Comparison of ENCODE assay signal across 1 cellular context in genomic region chr2:54454922-54455583, GRCh38.
TF ChIP-seq lines count a peak whose summit lies in the region.

No MANE protein-coding gene starts in this region.

TF ChIP-seq in HepG2, 621 proteins besides CTCF, POLR2A, EP300 and RAD21 (continued from another document):
- no peak for TF ChIP-seq SNRNP70 (IDR thresholded peaks at IDR 0.05; ENCODE audit: low read depth, low read length)
- no peak for TF ChIP-seq ETS1 (CRISPR knock-in tag; IDR thresholded peaks at IDR 0.05)
- no peak for TF ChIP-seq RBM39 (IDR thresholded peaks at IDR 0.05; ENCODE audit: low read depth, low read length, poor library complexity, severe bottlenecking)
- TF ChIP-seq MEIS2 (CRISPR knock-in tag; IDR thresholded peaks at IDR 0.05), result no peak
- no peak for TF ChIP-seq DNMT1 (CRISPR knock-in tag; IDR thresholded peaks at IDR 0.05)
- TF ChIP-seq XBP1 (CRISPR knock-in tag; IDR thresholded peaks at IDR 0.05), result no peak
- TF ChIP-seq, protein P1, sequence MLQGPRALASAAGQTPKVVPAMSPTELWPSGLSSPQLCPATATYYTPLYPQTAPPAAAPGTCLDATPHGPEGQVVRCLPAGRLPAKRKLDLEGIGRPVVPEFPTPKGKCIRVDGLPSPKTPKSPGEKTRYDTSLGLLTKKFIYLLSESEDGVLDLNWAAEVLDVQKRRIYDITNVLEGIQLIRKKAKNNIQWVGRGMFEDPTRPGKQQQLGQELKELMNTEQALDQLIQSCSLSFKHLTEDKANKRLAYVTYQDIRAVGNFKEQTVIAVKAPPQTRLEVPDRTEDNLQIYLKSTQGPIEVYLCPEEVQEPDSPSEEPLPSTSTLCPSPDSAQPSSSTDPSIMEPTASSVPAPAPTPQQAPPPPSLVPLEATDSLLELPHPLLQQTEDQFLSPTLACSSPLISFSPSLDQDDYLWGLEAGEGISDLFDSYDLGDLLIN (CRISPR knock-in tag; IDR thresholded peaks at IDR 0.05; ENCODE audit: borderline replicate concordance), result no peak
- no peak for TF ChIP-seq USF2 (IDR thresholded peaks at IDR 0.05; ENCODE audit: low read depth, low read length)
- TF ChIP-seq USF2 (CRISPR knock-in tag; IDR thresholded peaks at IDR 0.05; ENCODE audit: borderline replicate concordance), result peak; percentile 54; the same call in 1 of the 2 replicates
- TF ChIP-seq ETV6 (CRISPR knock-in tag; conservative IDR thresholded peaks at IDR 0.05), result no peak
- TF ChIP-seq ESRRA (CRISPR knock-in tag; IDR thresholded peaks at IDR 0.05; ENCODE audit: low read depth), result no peak
- TF ChIP-seq MAZ (IDR thresholded peaks at IDR 0.05; ENCODE audit: borderline replicate concordance, low read depth, low read length), result no peak
- no peak for TF ChIP-seq MAZ (CRISPR knock-in tag; IDR thresholded peaks at IDR 0.05; ENCODE audit: low read depth)
- no peak for TF ChIP-seq HCFC1 (IDR thresholded peaks at IDR 0.05; ENCODE audit: low read depth, low read length)
- TF ChIP-seq HMG20B (CRISPR knock-in tag; conservative IDR thresholded peaks at IDR 0.05), result no peak; the same call in 1 of the 2 replicates
- no peak; the same call in none of the 2 replicates for TF ChIP-seq MTA1 (CRISPR knock-in tag; IDR thresholded peaks at IDR 0.05; ENCODE audit: borderline replicate concordance)
- TF ChIP-seq ZNF124 (CRISPR knock-in tag; IDR thresholded peaks at IDR 0.05), result no peak
- no peak for TF ChIP-seq TRIM24 (CRISPR knock-in tag; IDR thresholded peaks at IDR 0.05)
- TF ChIP-seq ZNF484 (CRISPR knock-in tag; IDR thresholded peaks at IDR 0.05; ENCODE audit: borderline replicate concordance, low read depth), result no peak
- 0 out of 2 replicates have a peak, but pooled peaks have one; percentile 17 for TF ChIP-seq BORCS8-MEF2B (CRISPR knock-in tag; IDR thresholded peaks at IDR 0.05)
- TF ChIP-seq, protein P2, sequence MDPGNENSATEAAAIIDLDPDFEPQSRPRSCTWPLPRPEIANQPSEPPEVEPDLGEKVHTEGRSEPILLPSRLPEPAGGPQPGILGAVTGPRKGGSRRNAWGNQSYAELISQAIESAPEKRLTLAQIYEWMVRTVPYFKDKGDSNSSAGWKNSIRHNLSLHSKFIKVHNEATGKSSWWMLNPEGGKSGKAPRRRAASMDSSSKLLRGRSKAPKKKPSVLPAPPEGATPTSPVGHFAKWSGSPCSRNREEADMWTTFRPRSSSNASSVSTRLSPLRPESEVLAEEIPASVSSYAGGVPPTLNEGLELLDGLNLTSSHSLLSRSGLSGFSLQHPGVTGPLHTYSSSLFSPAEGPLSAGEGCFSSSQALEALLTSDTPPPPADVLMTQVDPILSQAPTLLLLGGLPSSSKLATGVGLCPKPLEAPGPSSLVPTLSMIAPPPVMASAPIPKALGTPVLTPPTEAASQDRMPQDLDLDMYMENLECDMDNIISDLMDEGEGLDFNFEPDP (CRISPR knock-in tag; conservative IDR thresholded peaks at IDR 0.05), result no peak
- TF ChIP-seq, protein P3, sequence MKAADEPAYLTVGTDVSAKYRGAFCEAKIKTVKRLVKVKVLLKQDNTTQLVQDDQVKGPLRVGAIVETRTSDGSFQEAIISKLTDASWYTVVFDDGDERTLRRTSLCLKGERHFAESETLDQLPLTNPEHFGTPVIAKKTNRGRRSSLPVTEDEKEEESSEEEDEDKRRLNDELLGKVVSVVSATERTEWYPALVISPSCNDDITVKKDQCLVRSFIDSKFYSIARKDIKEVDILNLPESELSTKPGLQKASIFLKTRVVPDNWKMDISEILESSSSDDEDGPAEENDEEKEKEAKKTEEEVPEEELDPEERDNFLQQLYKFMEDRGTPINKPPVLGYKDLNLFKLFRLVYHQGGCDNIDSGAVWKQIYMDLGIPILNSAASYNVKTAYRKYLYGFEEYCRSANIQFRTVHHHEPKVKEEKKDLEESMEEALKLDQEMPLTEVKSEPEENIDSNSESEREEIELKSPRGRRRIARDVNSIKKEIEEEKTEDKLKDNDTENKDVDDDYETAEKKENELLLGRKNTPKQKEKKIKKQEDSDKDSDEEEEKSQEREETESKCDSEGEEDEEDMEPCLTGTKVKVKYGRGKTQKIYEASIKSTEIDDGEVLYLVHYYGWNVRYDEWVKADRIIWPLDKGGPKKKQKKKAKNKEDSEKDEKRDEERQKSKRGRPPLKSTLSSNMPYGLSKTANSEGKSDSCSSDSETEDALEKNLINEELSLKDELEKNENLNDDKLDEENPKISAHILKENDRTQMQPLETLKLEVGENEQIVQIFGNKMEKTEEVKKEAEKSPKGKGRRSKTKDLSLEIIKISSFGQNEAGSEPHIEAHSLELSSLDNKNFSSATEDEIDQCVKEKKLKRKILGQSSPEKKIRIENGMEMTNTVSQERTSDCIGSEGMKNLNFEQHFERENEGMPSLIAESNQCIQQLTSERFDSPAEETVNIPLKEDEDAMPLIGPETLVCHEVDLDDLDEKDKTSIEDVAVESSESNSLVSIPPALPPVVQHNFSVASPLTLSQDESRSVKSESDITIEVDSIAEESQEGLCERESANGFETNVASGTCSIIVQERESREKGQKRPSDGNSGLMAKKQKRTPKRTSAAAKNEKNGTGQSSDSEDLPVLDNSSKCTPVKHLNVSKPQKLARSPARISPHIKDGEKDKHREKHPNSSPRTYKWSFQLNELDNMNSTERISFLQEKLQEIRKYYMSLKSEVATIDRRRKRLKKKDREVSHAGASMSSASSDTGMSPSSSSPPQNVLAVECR (CRISPR knock-in tag; IDR thresholded peaks at IDR 0.05; ENCODE audit: borderline replicate concordance), result peak; percentile 4; the same call in 1 of the 2 replicates
- TF ChIP-seq, protein P4, sequence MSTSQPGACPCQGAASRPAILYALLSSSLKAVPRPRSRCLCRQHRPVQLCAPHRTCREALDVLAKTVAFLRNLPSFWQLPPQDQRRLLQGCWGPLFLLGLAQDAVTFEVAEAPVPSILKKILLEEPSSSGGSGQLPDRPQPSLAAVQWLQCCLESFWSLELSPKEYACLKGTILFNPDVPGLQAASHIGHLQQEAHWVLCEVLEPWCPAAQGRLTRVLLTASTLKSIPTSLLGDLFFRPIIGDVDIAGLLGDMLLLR (CRISPR knock-in tag; IDR thresholded peaks at IDR 0.05), result 0 out of 2 replicates have a peak, but pooled peaks have one; percentile 26
- no peak for TF ChIP-seq ZSCAN25 (CRISPR knock-in tag; IDR thresholded peaks at IDR 0.05)
- no peak for TF ChIP-seq ZNF781 (CRISPR knock-in tag; IDR thresholded peaks at IDR 0.05; ENCODE audit: borderline replicate concordance, not compliant biosample characterization)
- TF ChIP-seq ZNF83 (CRISPR knock-in tag; IDR thresholded peaks at IDR 0.05; ENCODE audit: borderline replicate concordance), result no peak; the same call in 1 of the 2 replicates
- TF ChIP-seq ZSCAN21 (CRISPR knock-in tag; IDR thresholded peaks at IDR 0.05; ENCODE audit: borderline replicate concordance), result peak; percentile 79
- no peak for TF ChIP-seq RFXANK (CRISPR knock-in tag; IDR thresholded peaks at IDR 0.05)
- peak; percentile 48; the same call in 1 of the 2 replicates for TF ChIP-seq NFKB2 (CRISPR knock-in tag; IDR thresholded peaks at IDR 0.05; ENCODE audit: borderline replicate concordance)
- TF ChIP-seq IKZF5 (CRISPR knock-in tag; IDR thresholded peaks at IDR 0.05), result peak; percentile 60
- TF ChIP-seq, protein P5, sequence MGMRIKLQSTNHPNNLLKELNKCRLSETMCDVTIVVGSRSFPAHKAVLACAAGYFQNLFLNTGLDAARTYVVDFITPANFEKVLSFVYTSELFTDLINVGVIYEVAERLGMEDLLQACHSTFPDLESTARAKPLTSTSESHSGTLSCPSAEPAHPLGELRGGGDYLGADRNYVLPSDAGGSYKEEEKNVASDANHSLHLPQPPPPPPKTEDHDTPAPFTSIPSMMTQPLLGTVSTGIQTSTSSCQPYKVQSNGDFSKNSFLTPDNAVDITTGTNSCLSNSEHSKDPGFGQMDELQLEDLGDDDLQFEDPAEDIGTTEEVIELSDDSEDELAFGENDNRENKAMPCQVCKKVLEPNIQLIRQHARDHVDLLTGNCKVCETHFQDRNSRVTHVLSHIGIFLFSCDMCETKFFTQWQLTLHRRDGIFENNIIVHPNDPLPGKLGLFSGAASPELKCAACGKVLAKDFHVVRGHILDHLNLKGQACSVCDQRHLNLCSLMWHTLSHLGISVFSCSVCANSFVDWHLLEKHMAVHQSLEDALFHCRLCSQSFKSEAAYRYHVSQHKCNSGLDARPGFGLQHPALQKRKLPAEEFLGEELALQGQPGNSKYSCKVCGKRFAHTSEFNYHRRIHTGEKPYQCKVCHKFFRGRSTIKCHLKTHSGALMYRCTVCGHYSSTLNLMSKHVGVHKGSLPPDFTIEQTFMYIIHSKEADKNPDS (CRISPR knock-in tag; IDR thresholded peaks at IDR 0.05), result no peak
- TF ChIP-seq PAX8 (CRISPR knock-in tag; IDR thresholded peaks at IDR 0.05; ENCODE audit: borderline replicate concordance), result 0 out of 2 replicates have a peak, but pooled peaks have one; percentile 38
- TF ChIP-seq POLR2G (IDR thresholded peaks at IDR 0.05; ENCODE audit: low read depth, low read length), result peak; percentile 78
- peak; percentile 51; the same call in 1 of the 2 replicates for TF ChIP-seq CBX5 (CRISPR knock-in tag; IDR thresholded peaks at IDR 0.05; ENCODE audit: borderline replicate concordance)
- TF ChIP-seq NFAT5 (CRISPR knock-in tag; IDR thresholded peaks at IDR 0.05), result peak; percentile 91
- TF ChIP-seq PTBP1 (IDR thresholded peaks at IDR 0.05; ENCODE audit: low read depth, low read length, poor library complexity, severe bottlenecking), result peak; percentile 80
- TF ChIP-seq ZNF317 (CRISPR knock-in tag; IDR thresholded peaks at IDR 0.05), result peak; percentile 17; the same call in 1 of the 2 replicates
